In genomic region chr12:56522486-56523193, GRCh38 we compare ENCODE assay signal across 8 cellular contexts. TPM values are rescaled to one million over a fixed set of nuclear protein-coding genes. Genes with fewer than 3 reads are reported as not detected.
DNase-seq lines count a peak whose midpoint lies in the region; ATAC-seq and TF ChIP-seq lines count a peak whose summit lies in the region.

No MANE protein-coding gene starts in this region.

- H3K27me3 ChIP-seq in cardiac muscle cell (no peaks in the 10 kb centered on the region), stomach smooth muscle (ENCODE audit: control insufficient read depth in 1 of 2, insufficient read depth in 2 of 2, low read length in 2 of 2) (no peaks in the 10 kb centered on the region)

- TF ChIP-seq CTCF in cardiac muscle cell (IDR thresholded peaks at IDR 0.05; ENCODE audit: low read depth, low read length), result no peak
- TF ChIP-seq CTCF in astrocyte of the spinal cord (IDR thresholded peaks at IDR 0.05; ENCODE audit: low read depth, low read length), result no peak

- intact Hi-C loops in cardiac septum (cut with DNase I), result loop anchor here (2.0 kb wide), 1 partner anchor 114 kb away; no protein-coding TSS in a partner anchor

- in situ Hi-C loops in astrocyte of the spinal cord (cut with HindIII; ENCODE audit: low sequenced_read_pairs), result no loop called here

- H3K36me3 ChIP-seq in cardiac muscle cell (no peaks in the 10 kb centered on the region), stomach smooth muscle (ENCODE audit: control insufficient read depth in 2 of 2, insufficient read depth in 2 of 2, low read length in 2 of 2) (no peaks in the 10 kb centered on the region)

- H3K27ac ChIP-seq in cardiac muscle cell (peak overlapping the region; percentile 88), stomach smooth muscle (ENCODE audit: low read length) (peak overlapping the region; percentile 88)

- H3K9me3 ChIP-seq in cardiac muscle cell (ENCODE audit: low read depth), result no peaks in the 10 kb centered on the region
- H3K9me3 ChIP-seq in stomach smooth muscle (ENCODE audit: control insufficient read depth in 2 of 2, low read length in 2 of 2), result no peaks in the 10 kb centered on the region

- peaks cover 14% of the 10 kb centered on the region for H3K4me1 ChIP-seq in cardiac muscle cell (ENCODE audit: low read depth)
- H3K4me1 ChIP-seq in stomach smooth muscle (ENCODE audit: control insufficient read depth, insufficient read depth, low read length), result no peaks in the 10 kb centered on the region

- no peak for ATAC-seq in GM19035 (IDR thresholded peaks at IDR 0.05; ENCODE audit: unreplicated experiment)
- no peak for ATAC-seq in HG03439 (IDR thresholded peaks at IDR 0.05; ENCODE audit: unreplicated experiment)

- H3K9ac ChIP-seq in stomach smooth muscle (ENCODE audit: low read length in 2 of 2), result peak overlapping the region; percentile 87 to 94

- DNase-seq in cardiac muscle cell (ENCODE audit: low read depth in 1 of 2, low spot score in 1 of 2), result peak; percentile 5 to 32
- no peak for DNase-seq in cardiac septum (ENCODE audit: low spot score)
- peak; percentile 34 for DNase-seq in astrocyte of the spinal cord (ENCODE audit: low read depth, low spot score)
- peak; percentile 48 for DNase-seq in kidney tubule cell (ENCODE audit: low spot score)
- no peak for DNase-seq in effector CD8-positive, alpha-beta T cell (lab: John Stamatoyannopoulos, UW)

- peak overlapping the region; percentile 74 for H3K4me3 ChIP-seq in cardiac muscle cell
- H3K4me3 ChIP-seq in astrocyte of the spinal cord (ENCODE audit: low read depth, low read length), result peak overlapping the region; percentile 86
- peak overlapping the region; percentile 86 to 95 for H3K4me3 ChIP-seq in stomach smooth muscle (ENCODE audit: low read length in 2 of 2)

RNA-seq across cellular contexts. Expression of gene RBMS2, which starts 1.0 kb away (rescaled TPM):
- 8.5 and 11.4 TPM in 2 replicates for total RNA-seq in cardiac muscle cell
- 13.1 and 14.6 TPM in 2 replicates for polyA plus RNA-seq in cardiac muscle cell
- total RNA-seq in cardiac septum, result 23.0 TPM

RNA-seq across cellular contexts. Expression of gene GLS2, which starts 34.7 kb away (rescaled TPM):
- 1.3 and 1.4 TPM in 2 replicates for total RNA-seq in cardiac muscle cell
- 1.2 and 1.3 TPM in 2 replicates for polyA plus RNA-seq in cardiac muscle cell
- 0.38 TPM for total RNA-seq in cardiac septum

RNA-seq across cellular contexts. Expression of gene SPRYD4, which starts 54.3 kb away (rescaled TPM):
- total RNA-seq in cardiac muscle cell (3.6 and 4.9 TPM in 2 replicates), cardiac septum (3.3 TPM)
- 4.4 and 5.3 TPM in 2 replicates for polyA plus RNA-seq in cardiac muscle cell

Comparison
In these comparisons a context has a peak if more than half of its experiments do, and no peak if none do; other contexts are left out.
1. DNase-seq: peak in cardiac muscle cell (2 of 2), astrocyte of the spinal cord (single experiment) and kidney tubule cell (single experiment); none in cardiac septum (single experiment) and effector CD8-positive, alpha-beta T cell (single experiment).
2. Peak in every context shown above with its lines, with median percentiles within 50 percentile points of each other: H3K4me3 ChIP-seq.